17 cellular contexts compared by ENCODE assay signal in genomic region chr17:4591529-4591928, GRCh38. TPM values are rescaled to one million over a fixed set of nuclear protein-coding genes. Genes with fewer than 3 reads are reported as not detected.
DNase-seq lines count a peak whose midpoint lies in the region; ATAC-seq and TF ChIP-seq lines count a peak whose summit lies in the region.
"Had no signal": no experiment of that assay in that cellular context is flagged by ENCODE, and none has a peak within 500 bp of the region (broad histone marks: within the 10 kb centered on the region; RNA-seq: fewer than 3 reads in every experiment).

No MANE protein-coding gene starts in this region.

- H3K79me1 ChIP-seq in trophoblast cell (ENCODE audit: low read length), result peaks cover 39% of the 10 kb centered on the region

- H3K23ac ChIP-seq in trophoblast cell (ENCODE audit: low read length), result no peak overlapping the region

- H3K36me3 ChIP-seq in PC-3 (ENCODE audit: low read depth, low read length), result no peaks in the 10 kb centered on the region
- peaks cover 34 to 40% of the 10 kb centered on the region in 2 experiments for H3K36me3 ChIP-seq in trophoblast cell (ENCODE audit: control insufficient read depth in 1 of 2, insufficient read depth in 2 of 2, low read length in 2 of 2)
- no peaks in the 10 kb centered on the region for H3K36me3 ChIP-seq in mucosa of descending colon (ENCODE audit: low read depth)
- H3K36me3 ChIP-seq: right lobe of liver had no signal

- intact Hi-C loops in PC-3 (cut with micrococcal nuclease) (no loop called here), mucosa of descending colon (cut with DNase I, micrococcal nuclease) (no loop called here)

- H4K91ac ChIP-seq in trophoblast cell (ENCODE audit: low read depth, low read length), result peak overlapping the region; percentile 29

- H3K9me2 ChIP-seq in PC-3 (replicated peaks; ENCODE audit: low read length), result no peaks in the 10 kb centered on the region

- H3K9me3 ChIP-seq in PC-3 (ENCODE audit: low read length) (no peaks in the 10 kb centered on the region), trophoblast cell (ENCODE audit: insufficient read depth, low read depth, low read length) (no peaks in the 10 kb centered on the region), mucosa of descending colon (no peaks in the 10 kb centered on the region)
- H3K9me3 ChIP-seq: right lobe of liver had no signal

- H4K8ac ChIP-seq in trophoblast cell (ENCODE audit: low read depth, low read length), result no peak overlapping the region

- no peak overlapping the region for H4K12ac ChIP-seq in trophoblast cell (ENCODE audit: low read depth, low read length)

- POLR2A ChIA-PET in PC-3 (lab: Charles Lee; ENCODE audit: unreplicated experiment), result no interaction called here

- ATAC-seq in PC-3, result no peak
- ATAC-seq in mucosa of descending colon, result no peak
- ATAC-seq: natural killer cell; stimulated activated naive CD8-positive, alpha-beta T cell treated with anti-CD3 and anti-CD28 coated beads, Interleukin-15, Interleukin-2, amounts not matched to agents 100 U/mL and 50 U/mL, for 24 hours had no signal

- BruUV-seq in PC-3 (replicated peaks; lab: Mats Ljungman, UMichigan), result no TSS peak

- no peak overlapping the region for H3K14ac ChIP-seq in trophoblast cell (ENCODE audit: low read length)

- TF ChIP-seq CTCF in PC-3 (conservative IDR thresholded peaks at IDR 0.05; ENCODE audit: low read depth, low read length) (no peak), fibroblast of mammary gland (conservative IDR thresholded peaks at IDR 0.05; ENCODE audit: control insufficient read depth, insufficient read depth, low read depth, low read length) (no peak), mucosa of descending colon (IDR thresholded peaks at IDR 0.05) (no peak)

- CTCF ChIA-PET in PC-3 (lab: Charles Lee), result no interaction called here

- H3K4me3 ChIP-seq in PC-3 (ENCODE audit: low read length), result no peak overlapping the region
- no peak overlapping the region for H3K4me3 ChIP-seq in fibroblast of mammary gland (ENCODE audit: control insufficient read depth, low read depth, low read length)
- no peak overlapping the region for H3K4me3 ChIP-seq in trophoblast cell (ENCODE audit: low read depth, low read length)
- no peak overlapping the region for H3K4me3 ChIP-seq in mucosa of descending colon
- H3K4me3 ChIP-seq: right lobe of liver had no signal

- H3K4me2 ChIP-seq in PC-3 (ENCODE audit: low read length) (no peak overlapping the region), trophoblast cell (ENCODE audit: low read length) (no peak overlapping the region)

- H4K20me1 ChIP-seq in PC-3 (ENCODE audit: low read length), result no peaks in the 10 kb centered on the region

- WGBS in trophoblast cell (ENCODE audit: extremely low coverage, insufficient coverage, insufficient read length), result no CpG with 5 or more reads among the region's 12 CpGs

- no peak overlapping the region for H2BK12ac ChIP-seq in trophoblast cell (ENCODE audit: low read length)

- H2BK5ac ChIP-seq in trophoblast cell (ENCODE audit: low read depth, low read length, poor library complexity), result no peak overlapping the region

- H2AK5ac ChIP-seq in trophoblast cell (ENCODE audit: low read length), result no peak overlapping the region

- H3K79me2 ChIP-seq in PC-3 (ENCODE audit: low read length) (no peaks in the 10 kb centered on the region), trophoblast cell (ENCODE audit: control insufficient read depth, insufficient read depth, low read length, poor library complexity) (peaks cover 43% of the 10 kb centered on the region)

- TF ChIP-seq POLR2A in erythroblast (IDR thresholded peaks at IDR 0.05; ENCODE audit: low read length), result no peak

- H3K27me3 ChIP-seq in PC-3 (ENCODE audit: low read length) (peaks cover 5% of the 10 kb centered on the region; the same call in 1 of the 2 replicates), trophoblast cell (ENCODE audit: insufficient read depth, low read length) (no peaks in the 10 kb centered on the region)
- H3K27me3 ChIP-seq: right lobe of liver had no signal

- H3K27ac ChIP-seq in PC-3 (ENCODE audit: low read length) (no peak overlapping the region), trophoblast cell (ENCODE audit: low read depth, low read length) (no peak overlapping the region)
- H3K27ac ChIP-seq: right lobe of liver had no signal

- H3K4ac ChIP-seq in trophoblast cell (ENCODE audit: low read depth, low read length), result peak overlapping the region; percentile 29

- H3F3A ChIP-seq in PC-3 (ENCODE audit: low read length, unreplicated experiment), result no peaks in the 10 kb centered on the region

- H2BK120ac ChIP-seq in trophoblast cell (ENCODE audit: insufficient read depth, low read length, poor library complexity), result no peak overlapping the region

- no peaks in the 10 kb centered on the region for H3K4me1 ChIP-seq in PC-3 (ENCODE audit: insufficient read depth, low read length)
- H3K4me1 ChIP-seq in trophoblast cell (ENCODE audit: control insufficient read depth in 1 of 2, insufficient read depth in 2 of 2, low read length in 2 of 2), result peaks cover 61 to 69% of the 10 kb centered on the region in 2 experiments
- H3K4me1 ChIP-seq in mucosa of descending colon (ENCODE audit: low read depth), result no peaks in the 10 kb centered on the region
- H3K4me1 ChIP-seq: right lobe of liver had no signal

- DNase-seq in EH (ENCODE audit: low read depth), result peak; percentile 16
- peak; percentile 6 for DNase-seq in PC-3
- DNase-seq in fibroblast of mammary gland (ENCODE audit: low read depth), result peak; percentile 49
- no peak for DNase-seq in trophoblast cell
- no peak for DNase-seq in mucosa of descending colon
- no peak for DNase-seq in erythroblast (lab: John Stamatoyannopoulos, UW)
- no peak for DNase-seq in stimulated activated CD4-positive, alpha-beta T cell treated with anti-CD3 and anti-CD28 coated beads, Interleukin-1b, Interleukin-23, amount 100 ng/mL, for 48 hours
- DNase-seq in NCI-H510A (lab: John Stamatoyannopoulos, UW), result no peak
- DNase-seq: activated CD4-positive, alpha-beta T cell treated with anti-CD3 and anti-CD28 coated beads for 4 hours; activated T-cell treated with anti-CD3 and anti-CD28 coated beads, Interleukin-2, amount 50 U/mL, for 48 hours; CD4-positive, alpha-beta memory T cell; GOT3; natural killer cell; NCI-H2171; right lobe of liver; stimulated activated naive CD8-positive, alpha-beta T cell treated with anti-CD3 and anti-CD28 coated beads, Interleukin-15, Interleukin-2, amounts not matched to agents 100 U/mL and 50 U/mL, for 24 hours; T-helper 1 cell had no signal

- H2AFZ ChIP-seq in PC-3 (ENCODE audit: low read length) (no peak overlapping the region), trophoblast cell (ENCODE audit: insufficient read depth, low read length, poor library complexity) (no peak overlapping the region)

- H3K18ac ChIP-seq in trophoblast cell (ENCODE audit: low read length), result no peak overlapping the region

- H3K9ac ChIP-seq in PC-3 (ENCODE audit: low read length) (no peak overlapping the region), trophoblast cell (ENCODE audit: low read length) (no peak overlapping the region)

RNA-seq across cellular contexts. Expression of gene SMTNL2, which starts 7.2 kb away (rescaled TPM):
- total RNA-seq in PC-3 (2014; rRNA removed) (not detected in 2 replicates), mucosa of descending colon (1 to 10 TPM in 2 of 3 donors, under 1 TPM in 1; 0.12 to 1.5 (median 1.1) TPM)
- 71.8 and 77.6 TPM in 2 replicates for polyA plus RNA-seq in trophoblast cell (2013)
- total RNA-seq: CD4-positive, alpha-beta memory T cell; natural killer cell had no signal
- polyA plus RNA-seq: CD4-positive, alpha-beta memory T cell had no signal

RNA-seq across cellular contexts. Expression of gene GGT6, which starts 31.2 kb away (rescaled TPM):
- total RNA-seq in PC-3 (2014; rRNA removed) (not detected in 2 replicates), mucosa of descending colon (100 to 1,000 TPM in 2 of 3 donors, 10 to 100 TPM in 1; 98.0 to 219 (median 189) TPM)
- not detected in 2 replicates for polyA plus RNA-seq in trophoblast cell (2013)
- total RNA-seq: CD4-positive, alpha-beta memory T cell; natural killer cell had no signal
- polyA plus RNA-seq: CD4-positive, alpha-beta memory T cell had no signal

RNA-seq across cellular contexts. Expression of gene MYBBP1A, which starts 36.3 kb away (rescaled TPM):
- 155 and 171 TPM in 2 replicates for total RNA-seq in PC-3 (2014; rRNA removed)
- 12.1 and 12.4 TPM in 2 replicates for polyA plus RNA-seq in trophoblast cell (2013)
- total RNA-seq in mucosa of descending colon, result 10 to 100 TPM; 32.7 to 41.4 (median 36.7) TPM

RNA-seq across cellular contexts. Expression of gene ALOX15, which starts 49.9 kb away (rescaled TPM):
- total RNA-seq in PC-3 (2014; rRNA removed), result 0.81 TPM in 1 of 2 replicates, not detected in the other
- polyA plus RNA-seq in trophoblast cell (2013), result 1.6 and 1.9 TPM in 2 replicates
- 1 to 10 TPM in 1 of 3 donors, under 1 TPM in 2; 0.10 to 1.7 (median 0.23) TPM for total RNA-seq in mucosa of descending colon
- total RNA-seq: natural killer cell had no signal
- polyA plus RNA-seq: CD4-positive, alpha-beta memory T cell had no signal

Comparison
In these comparisons a context has a peak if more than half of its experiments do, and no peak if none do; other contexts are left out.
1. DNase-seq: peak in EH (single experiment), PC-3 (single experiment) and fibroblast of mammary gland (single experiment); none in trophoblast cell (0 of 2), mucosa of descending colon (0 of 3), erythroblast (0 of 2), stimulated activated CD4-positive, alpha-beta T cell treated with anti-CD3 and anti-CD28 coated beads, Interleukin-1b, Interleukin-23, amount 100 ng/mL, for 48 hours (single experiment) and NCI-H510A (single experiment).
2. RNA of gene GGT6, which starts 31.2 kb away (total RNA-seq): 98.0 to 219 TPM in mucosa of descending colon; not detected in PC-3; every median in the first group is over 10 times any median in the second.